Comparison of ENCODE assay signal across 27 cellular contexts in genomic region chr7:31899356-31899927, GRCh38.
"Had no signal": no experiment of that assay in that cellular context is flagged by ENCODE, and none has a peak within 500 bp of the region (broad histone marks: within the 10 kb centered on the region; RNA-seq: fewer than 3 reads in every experiment).

No MANE protein-coding gene starts in this region.

- H3K9me3 Mint-ChIP-seq: activated CD4-positive, alpha-beta T cell treated with anti-CD3 and anti-CD28 coated beads, Interleukin-2, amount 10 ng/mL, durations not matched to agents 7 days and 5 days; activated CD8-positive, alpha-beta T cell treated with anti-CD3 and anti-CD28 coated beads for 36 hours; nephron had no signal

- H3K9ac ChIP-seq: parathyroid adenoma had no signal

- H3K79me2 ChIP-seq: parathyroid adenoma had no signal

- H3K9me3 ChIP-seq: esophagus muscularis mucosa, gastrocnemius medialis, neutrophil, stomach, suprapubic skin, transverse colon, uterus had no signal

- DNase-seq: activated CD4-positive, alpha-beta T cell treated with anti-CD3 and anti-CD28 coated beads, Interleukin-2, amount 10 ng/mL, durations not matched to agents 7 days and 5 days; activated CD4-positive, CD25-positive, alpha-beta regulatory T cell treated with anti-CD3 and anti-CD28 coated beads, Interleukin-2, amount 50 U/mL, for 72 hours; activated CD8-positive, alpha-beta memory T cell treated with anti-CD3 and anti-CD28 coated beads, Interleukin-2, amount 10 ng/mL, durations not matched to agents 7 days and 5 days; activated CD8-positive, alpha-beta T cell treated with anti-CD3 and anti-CD28 coated beads for 36 hours; activated effector memory CD4-positive, alpha-beta T cell treated with anti-CD3 and anti-CD28 coated beads, Interleukin-2, amount 50 U/mL, for 16 hours; activated naive CD4-positive, alpha-beta T cell treated with anti-CD3 and anti-CD28 coated beads, Interleukin-2, amount 10 ng/mL, durations not matched to agents 7 days and 5 days; activated T-cell treated with anti-CD3 and anti-CD28 coated beads for 4 hours; amygdala; cerebellar nuclear complex; gastrocnemius medialis; hippocampal formation; left ventricle myocardium superior; small intestine; stimulated activated CD4-positive, alpha-beta T cell treated with anti-CD3 and anti-CD28 coated beads, Interleukin-15, amount 100 ng/mL, for 24 hours; stomach; transverse colon; uterus had no signal

- H3K27ac Mint-ChIP-seq: activated CD4-positive, alpha-beta T cell treated with anti-CD3 and anti-CD28 coated beads, Interleukin-2, amount 10 ng/mL, durations not matched to agents 7 days and 5 days; activated CD8-positive, alpha-beta memory T cell treated with anti-CD3 and anti-CD28 coated beads, Interleukin-2, amount 10 ng/mL, durations not matched to agents 7 days and 5 days; activated CD8-positive, alpha-beta T cell treated with anti-CD3 and anti-CD28 coated beads for 36 hours; activated naive CD4-positive, alpha-beta T cell treated with anti-CD3 and anti-CD28 coated beads, Interleukin-2, amount 10 ng/mL, durations not matched to agents 7 days and 5 days; memory B cell; nephron; stimulated activated memory B cell treated with anti-CD40 and anti-IgM and Interleukin-4, amounts not matched to agents 10 μg/mL and 1 μg/mL and 100 μg/mL, for 72 hours had no signal

- H2AFZ ChIP-seq: parathyroid adenoma had no signal

- H3K27ac ChIP-seq: coronary artery, esophagus muscularis mucosa, gastrocnemius medialis, neutrophil, parathyroid adenoma, stomach, suprapubic skin, transverse colon, uterus, VCaP had no signal

- H3K36me3 Mint-ChIP-seq: activated CD8-positive, alpha-beta memory T cell treated with anti-CD3 and anti-CD28 coated beads, Interleukin-2, amount 10 ng/mL, durations not matched to agents 7 days and 5 days; activated naive CD4-positive, alpha-beta T cell treated with anti-CD3 and anti-CD28 coated beads, Interleukin-2, amount 10 ng/mL, durations not matched to agents 7 days and 5 days; memory B cell; stimulated activated memory B cell treated with anti-CD40 and anti-IgM and Interleukin-4, amounts not matched to agents 10 μg/mL and 1 μg/mL and 100 μg/mL, for 72 hours had no signal

- H3K4me1 ChIP-seq: gastrocnemius medialis, parathyroid adenoma, stomach, suprapubic skin, transverse colon, uterus had no signal

- H3K4me3 Mint-ChIP-seq: activated CD4-positive, alpha-beta T cell treated with anti-CD3 and anti-CD28 coated beads, Interleukin-2, amount 10 ng/mL, durations not matched to agents 7 days and 5 days; activated CD8-positive, alpha-beta memory T cell treated with anti-CD3 and anti-CD28 coated beads, Interleukin-2, amount 10 ng/mL, durations not matched to agents 7 days and 5 days; activated CD8-positive, alpha-beta T cell treated with anti-CD3 and anti-CD28 coated beads for 36 hours; activated naive CD4-positive, alpha-beta T cell treated with anti-CD3 and anti-CD28 coated beads, Interleukin-2, amount 10 ng/mL, durations not matched to agents 7 days and 5 days; memory B cell; nephron; stimulated activated memory B cell treated with anti-CD40 and anti-IgM and Interleukin-4, amounts not matched to agents 10 μg/mL and 1 μg/mL and 100 μg/mL, for 72 hours had no signal

- H3K36me3 ChIP-seq: esophagus muscularis mucosa, gastrocnemius medialis, neutrophil, stomach, suprapubic skin, transverse colon had no signal

- ATAC-seq: activated CD8-positive, alpha-beta memory T cell treated with anti-CD3 and anti-CD28 coated beads, Interleukin-2, amount 10 ng/mL, durations not matched to agents 7 days and 5 days; activated CD8-positive, alpha-beta T cell treated with anti-CD3 and anti-CD28 coated beads for 36 hours; gastrocnemius medialis; sciatic nerve; stimulated activated memory B cell treated with anti-CD40 and anti-IgM and Interleukin-4, amounts not matched to agents 10 μg/mL and 1 μg/mL and 100 μg/mL, for 72 hours had no signal

- H3K4me1 Mint-ChIP-seq: activated CD4-positive, alpha-beta T cell treated with anti-CD3 and anti-CD28 coated beads, Interleukin-2, amount 10 ng/mL, durations not matched to agents 7 days and 5 days; activated CD8-positive, alpha-beta memory T cell treated with anti-CD3 and anti-CD28 coated beads, Interleukin-2, amount 10 ng/mL, durations not matched to agents 7 days and 5 days; activated naive CD4-positive, alpha-beta T cell treated with anti-CD3 and anti-CD28 coated beads, Interleukin-2, amount 10 ng/mL, durations not matched to agents 7 days and 5 days; memory B cell; nephron; stimulated activated memory B cell treated with anti-CD40 and anti-IgM and Interleukin-4, amounts not matched to agents 10 μg/mL and 1 μg/mL and 100 μg/mL, for 72 hours had no signal

- H3K4me3 ChIP-seq: coronary artery, esophagus muscularis mucosa, gastrocnemius medialis, stomach, suprapubic skin, transverse colon, uterus had no signal

- H3K27me3 ChIP-seq: esophagus muscularis mucosa, gastrocnemius medialis, stomach, suprapubic skin, transverse colon, uterus had no signal

- H3K27me3 Mint-ChIP-seq: activated CD4-positive, alpha-beta T cell treated with anti-CD3 and anti-CD28 coated beads, Interleukin-2, amount 10 ng/mL, durations not matched to agents 7 days and 5 days; activated CD8-positive, alpha-beta memory T cell treated with anti-CD3 and anti-CD28 coated beads, Interleukin-2, amount 10 ng/mL, durations not matched to agents 7 days and 5 days; activated CD8-positive, alpha-beta T cell treated with anti-CD3 and anti-CD28 coated beads for 36 hours; activated naive CD4-positive, alpha-beta T cell treated with anti-CD3 and anti-CD28 coated beads, Interleukin-2, amount 10 ng/mL, durations not matched to agents 7 days and 5 days; memory B cell; stimulated activated memory B cell treated with anti-CD40 and anti-IgM and Interleukin-4, amounts not matched to agents 10 μg/mL and 1 μg/mL and 100 μg/mL, for 72 hours had no signal
